ENCODE assay signal across 31 cellular contexts in the genomic region with DNA sequence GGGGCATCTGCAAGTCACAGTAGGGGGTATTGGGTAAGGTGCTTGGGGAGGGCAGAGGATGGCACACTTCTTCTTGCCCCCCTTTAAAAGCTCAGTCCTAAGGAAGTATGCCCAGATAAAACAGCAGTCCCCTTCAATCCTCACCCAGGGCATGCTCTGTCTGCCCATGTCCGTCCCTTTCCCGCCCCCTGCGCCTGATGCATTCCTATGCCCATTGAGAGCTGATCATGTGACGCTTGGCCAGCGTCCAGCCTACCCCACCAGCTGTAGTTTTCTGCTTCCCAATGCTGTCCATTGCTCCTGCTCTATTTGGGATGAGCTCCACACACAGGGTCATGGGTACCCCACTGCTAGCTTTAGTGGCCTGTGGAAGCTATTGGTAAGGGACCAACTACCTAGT. TPM values are rescaled to one million over a fixed set of nuclear protein-coding genes. Genes with fewer than 3 reads are reported as not detected.
DNase-seq lines count a peak whose midpoint lies in the region; ATAC-seq, FAIRE-seq and TF ChIP-seq lines count a peak whose summit lies in the region.
"Had no signal": no experiment of that assay in that cellular context is flagged by ENCODE, and none has a peak within 500 bp of the region (broad histone marks: within the 10 kb centered on the region; RNA-seq: fewer than 3 reads in every experiment).

No MANE protein-coding gene starts in this region.

- H3K4me3 ChIP-seq in HepG2 (replicated peaks in 1 of 3; ENCODE audit: insufficient read depth in 1 of 3, low read depth in 2 of 3, low read length in 3 of 3) (no peak overlapping the region), thyroid gland (replicated peaks in 1 of 3) (no peak overlapping the region)
- H3K4me3 ChIP-seq: GM23338, PC-9, SK-N-MC had no signal

- intact Hi-C loops in HepG2 (cut with micrococcal nuclease; ENCODE audit: unreplicated experiment) (no loop called here), thyroid gland (cut with DNase I) (no loop called here)

- WGBS in HepG2 (ENCODE audit: low lambda C conversion rate), result 5% methylated on average over 5 of the region's 5 CpGs
- WGBS in thyroid gland, 2 donors, result 63 to 73% methylated on average over 5 of the region's 5 CpGs

- TF ChIP-seq EP300 in HepG2 (IDR thresholded peaks at IDR 0.05; ENCODE audit: low read depth in 2 of 2, low read length in 2 of 2) (no peak), HepG2 (CRISPR knock-in tag; IDR thresholded peaks at IDR 0.05; ENCODE audit: borderline replicate concordance) (no peak)

- H3K27me3 ChIP-seq in HepG2 (ENCODE audit: control insufficient read depth in 1 of 2, insufficient read depth in 2 of 2, low read length in 2 of 2) (peaks cover 14 to 35% of the 10 kb centered on the region in 2 experiments), thyroid gland (no peaks in the 10 kb centered on the region)
- H3K27me3 ChIP-seq: BE2C had no signal

- peak; percentile 22 for DNase-seq in DMS 273 (lab: John Stamatoyannopoulos, UW; ENCODE audit: unreplicated experiment)
- no peak for DNase-seq in DMS 273 treated with DMSO at 0.1 percent for 48 hours (lab: John Stamatoyannopoulos, UW)
- peak; percentile 44 for DNase-seq in SK-MEL-5 (ENCODE audit: low read depth, low spot score)
- DNase-seq in HepG2 (ENCODE audit: low spot score), result no peak
- peak; percentile 18 to 34 for DNase-seq in thyroid gland
- no peak for DNase-seq in NCI-H2029 (lab: John Stamatoyannopoulos, UW)
- DNase-seq in cerebellar cortex (ENCODE audit: low spot score), result no peak
- no peak for DNase-seq in mucosa of gallbladder (ENCODE audit: low spot score)
- DNase-seq: ACHN; BE2C; CD8-positive, alpha-beta memory T cell; DMS153; DND-41; NCI-H1048; NCI-H1417 treated with DMSO at 0.1 percent for 48 hours; NCI-H1694 treated with DMSO at 0.1 percent for 48 hours; NCI-H2081 treated with DMSO at 0.1 percent for 48 hours; NCI-H2171; NCI-H226; NCI-H524; NCI-H774; PC-9; Right ventricle myocardium superior; RPMI8226 had no signal

- in situ Hi-C loops in SK-MEL-5 (cut with HindIII; ENCODE audit: low pct_unique_long_range_greater_than_20kb, low sequenced_read_pairs), result no loop called here
- in situ Hi-C loops in HepG2 (cut with HindIII; ENCODE audit: extremely low pct_ligation_motif_present, low pct_unique_long_range_greater_than_20kb), result no loop called here

- peaks cover 15% of the 10 kb centered on the region for H3K4me1 ChIP-seq in HepG2 (ENCODE audit: insufficient read depth, low read length)
- peaks cover 0 to 5% of the 10 kb centered on the region in 2 donors for H3K4me1 ChIP-seq in thyroid gland
- H3K4me1 ChIP-seq: BE2C had no signal

- BruUV-seq in HepG2 (replicated peaks; lab: Mats Ljungman, UMichigan), result no TSS peak

- CTCF ChIA-PET in HepG2 (lab: Yijun Ruan, JAX; ENCODE audit: low intra/inter-chr PET ratio, low total read pairs), result interaction anchor here (2.3 kb wide), 1 partner anchor 28 kb away, joined by 6 read pairs; no protein-coding TSS in a partner anchor

- no peaks in the 10 kb centered on the region for H3K9me3 ChIP-seq in HepG2 (ENCODE audit: low read length)
- no peaks in the 10 kb centered on the region for H3K9me3 ChIP-seq in thyroid gland
- H3K9me3 ChIP-seq: BE2C had no signal

- H3K36me3 ChIP-seq in HepG2 (replicated peaks in 1 of 2; ENCODE audit: control insufficient read depth in 1 of 2, insufficient read depth in 2 of 2, low read length in 2 of 2) (no peaks in the 10 kb centered on the region), thyroid gland (no peaks in the 10 kb centered on the region)
- H3K36me3 ChIP-seq: BE2C had no signal

- no peak for ATAC-seq in HepG2
- ATAC-seq: GM23338, HCT116 had no signal

- no peak for FAIRE-seq in HepG2 (lab: Jason Lieb, UNC)
- FAIRE-seq: GM12892 had no signal

- H2AFZ ChIP-seq in HepG2 (ENCODE audit: low read length), result no peak overlapping the region
- H2AFZ ChIP-seq: GM23338, PC-9 had no signal

- TF ChIP-seq RAD21 in HepG2 (CRISPR knock-in tag; IDR thresholded peaks at IDR 0.05), result no peak

- no peak for TF ChIP-seq POLR2A in HepG2 (IDR thresholded peaks at IDR 0.05; ENCODE audit: insufficient read depth in 1 of 2, low read depth in 2 of 2, low read length in 2 of 2)
- TF ChIP-seq POLR2A in thyroid gland (IDR thresholded peaks at IDR 0.05), result no peak

- no peaks in the 10 kb centered on the region for H4K20me1 ChIP-seq in HepG2 (ENCODE audit: insufficient read depth, low read length)

- no peak overlapping the region for H3K9ac ChIP-seq in HepG2 (ENCODE audit: insufficient read depth, low read depth, low read length)

- H3K4me2 ChIP-seq in HepG2 (ENCODE audit: low read depth, low read length), result no peak overlapping the region
- H3K4me2 ChIP-seq: GM23338, PC-9 had no signal

- no peak overlapping the region for H3K27ac ChIP-seq in HepG2 (ENCODE audit: extremely low read length, insufficient read depth, low read length)
- H3K27ac ChIP-seq in thyroid gland, result no peak overlapping the region
- H3K27ac ChIP-seq: 22Rv1, PC-9, SK-N-MC had no signal

- TF ChIP-seq CTCF in HepG2 (CRISPR knock-in tag; IDR thresholded peaks at IDR 0.05) (no peak), thyroid gland (IDR thresholded peaks at IDR 0.05) (no peak)

- POLR2A ChIA-PET in HepG2 (lab: Yijun Ruan, JAX), result no interaction called here

- H3K79me2 ChIP-seq in HepG2 (ENCODE audit: insufficient read depth, low read length), result no peaks in the 10 kb centered on the region

RNA-seq across cellular contexts. Expression of a gene that starts 8.3 kb away (rescaled TPM):
- not detected in 2 replicates for total RNA-seq in SK-MEL-5 (2014; rRNA removed; shearing (Covaris generic))
- not detected in 2 replicates for polyA plus RNA-seq in SK-MEL-5 (2015; cell fraction: cytosol; rRNA removed)
- 0.05 TPM in 1 of 2 replicates, not detected in the other for polyA plus RNA-seq in SK-MEL-5 (2015; cell fraction: nucleus; rRNA removed)
- total RNA-seq in HepG2 (2016; rRNA removed; fragmentation: Illumina TruSeq; extraction: Trizol), result not detected in 2 replicates
- total RNA-seq in HepG2 (2016; cell fraction: cytosol; rRNA removed; fragmentation: Illumina TruSeq; extraction: Trizol; ENCODE audit: low read depth), result not detected in 2 replicates
- total RNA-seq in HepG2 (2016; cell fraction: insoluble cytoplasmic fraction; rRNA removed; fragmentation: Illumina TruSeq; extraction: Trizol), result not detected in 2 replicates
- total RNA-seq in HepG2 (2016; cell fraction: membrane; rRNA removed; fragmentation: Illumina TruSeq; extraction: Trizol), result not detected in 2 replicates
- total RNA-seq in HepG2 (2016; cell fraction: nucleus; rRNA removed; fragmentation: Illumina TruSeq; extraction: Trizol), result not detected in 2 replicates
- polyA plus RNA-seq in HepG2 (2011; rRNA removed), result 0.01 TPM in 1 of 2 replicates, not detected in the other
- polyA plus RNA-seq in HepG2 (2011; cell fraction: cytosol; rRNA removed), result not detected in 2 replicates
- 0.03 and 0.10 TPM in 2 replicates for polyA plus RNA-seq in HepG2 (2011; cell fraction: nucleus; rRNA removed)
- 0.01 TPM in 1 of 2 replicates, not detected in the other for polyA plus RNA-seq in HepG2 (2012)
- not detected in 2 replicates for polyA plus RNA-seq in HepG2 (2016; cell fraction: cytosol; fragmentation: Illumina TruSeq; extraction: Trizol; ENCODE audit: low read depth)
- not detected in 2 replicates for polyA plus RNA-seq in HepG2 (2016; cell fraction: insoluble cytoplasmic fraction; fragmentation: Illumina TruSeq; extraction: Trizol; ENCODE audit: low read depth)
- polyA plus RNA-seq in HepG2 (2016; cell fraction: membrane; fragmentation: Illumina TruSeq; extraction: Trizol; ENCODE audit: low read depth), result not detected in 2 replicates
- not detected in 2 replicates for polyA plus RNA-seq in HepG2 (2016; cell fraction: nucleus; fragmentation: Illumina TruSeq; extraction: Trizol; ENCODE audit: insufficient read depth, low read depth)
- 0.05 TPM in 1 of 2 replicates, not detected in the other for polyA minus RNA-seq in HepG2 (2011; rRNA and poly(A)+ RNA removed; ENCODE audit: low replicate concordance)
- polyA minus RNA-seq in HepG2 (2011; cell fraction: cytosol; rRNA and poly(A)+ RNA removed), result not detected in 2 replicates
- polyA minus RNA-seq in HepG2 (2011; cell fraction: nucleus; rRNA and poly(A)+ RNA removed), result under 0.01 TPM in 1 of 2 replicates, not detected in the other
- total RNA-seq in thyroid gland, result 1 to 10 TPM; 2.6 to 9.1 (median 5.0) TPM
- total RNA-seq in mucosa of gallbladder, result 8.2 TPM
- total RNA-seq: GM23338, PC-9 had no signal
- polyA plus RNA-seq: CD8-positive, alpha-beta memory T cell; GM23338; IgD-negative memory B cell had no signal

RNA-seq across cellular contexts. Expression of a gene that starts 22.3 kb away (rescaled TPM):
- not detected in 2 replicates for total RNA-seq in SK-MEL-5 (2014; rRNA removed; shearing (Covaris generic))
- polyA plus RNA-seq in SK-MEL-5 (2015; cell fraction: cytosol; rRNA removed), result not detected in 2 replicates
- 0.10 TPM in 1 of 2 replicates, not detected in the other for polyA plus RNA-seq in SK-MEL-5 (2015; cell fraction: nucleus; rRNA removed)
- total RNA-seq in HepG2 (2016; rRNA removed; fragmentation: Illumina TruSeq; extraction: Trizol), result not detected in 2 replicates
- total RNA-seq in HepG2 (2016; cell fraction: cytosol; rRNA removed; fragmentation: Illumina TruSeq; extraction: Trizol; ENCODE audit: low read depth), result not detected in 2 replicates
- not detected in 2 replicates for total RNA-seq in HepG2 (2016; cell fraction: insoluble cytoplasmic fraction; rRNA removed; fragmentation: Illumina TruSeq; extraction: Trizol)
- total RNA-seq in HepG2 (2016; cell fraction: membrane; rRNA removed; fragmentation: Illumina TruSeq; extraction: Trizol), result not detected in 2 replicates
- not detected in 2 replicates for total RNA-seq in HepG2 (2016; cell fraction: nucleus; rRNA removed; fragmentation: Illumina TruSeq; extraction: Trizol)
- not detected in 2 replicates for polyA plus RNA-seq in HepG2 (2011; rRNA removed)
- not detected in 2 replicates for polyA plus RNA-seq in HepG2 (2011; cell fraction: cytosol; rRNA removed)
- polyA plus RNA-seq in HepG2 (2011; cell fraction: nucleus; rRNA removed), result 0.03 TPM in 1 of 2 replicates, not detected in the other
- not detected in 2 replicates for polyA plus RNA-seq in HepG2 (2012)
- polyA plus RNA-seq in HepG2 (2016; cell fraction: cytosol; fragmentation: Illumina TruSeq; extraction: Trizol; ENCODE audit: low read depth), result not detected in 2 replicates
- polyA plus RNA-seq in HepG2 (2016; cell fraction: insoluble cytoplasmic fraction; fragmentation: Illumina TruSeq; extraction: Trizol; ENCODE audit: low read depth), result not detected in 2 replicates
- not detected in 2 replicates for polyA plus RNA-seq in HepG2 (2016; cell fraction: membrane; fragmentation: Illumina TruSeq; extraction: Trizol; ENCODE audit: low read depth)
- polyA plus RNA-seq in HepG2 (2016; cell fraction: nucleus; fragmentation: Illumina TruSeq; extraction: Trizol; ENCODE audit: insufficient read depth, low read depth), result not detected in 2 replicates
- not detected in 2 replicates for polyA minus RNA-seq in HepG2 (2011; rRNA and poly(A)+ RNA removed; ENCODE audit: low replicate concordance)
- not detected in 2 replicates for polyA minus RNA-seq in HepG2 (2011; cell fraction: cytosol; rRNA and poly(A)+ RNA removed)
- not detected in 2 replicates for polyA minus RNA-seq in HepG2 (2011; cell fraction: nucleus; rRNA and poly(A)+ RNA removed)
- total RNA-seq in thyroid gland, result 10 to 100 TPM in 2 of 4 donors, 1 to 10 TPM in 2; 9.1 to 24.5 (median 12.6) TPM
- total RNA-seq in mucosa of gallbladder, result 67.3 TPM
- total RNA-seq: CD8-positive, alpha-beta memory T cell; PC-9 had no signal
- polyA plus RNA-seq: CD14-positive monocyte; CD8-positive, alpha-beta memory T cell; IgD-negative memory B cell had no signal

RNA-seq across cellular contexts. Expression of a gene that starts 28.4 kb away (rescaled TPM):
- 0.21 TPM in 1 of 2 replicates, not detected in the other for total RNA-seq in SK-MEL-5 (2014; rRNA removed; shearing (Covaris generic))
- 0.16 and 0.21 TPM in 2 replicates for polyA plus RNA-seq in SK-MEL-5 (2015; cell fraction: cytosol; rRNA removed)
- 0.23 and 0.46 TPM in 2 replicates for polyA plus RNA-seq in SK-MEL-5 (2015; cell fraction: nucleus; rRNA removed)
- total RNA-seq in HepG2 (2016; rRNA removed; fragmentation: Illumina TruSeq; extraction: Trizol), result not detected in 2 replicates
- not detected in 2 replicates for total RNA-seq in HepG2 (2016; cell fraction: cytosol; rRNA removed; fragmentation: Illumina TruSeq; extraction: Trizol; ENCODE audit: low read depth)
- total RNA-seq in HepG2 (2016; cell fraction: insoluble cytoplasmic fraction; rRNA removed; fragmentation: Illumina TruSeq; extraction: Trizol), result not detected in 2 replicates
- not detected in 2 replicates for total RNA-seq in HepG2 (2016; cell fraction: membrane; rRNA removed; fragmentation: Illumina TruSeq; extraction: Trizol)
- total RNA-seq in HepG2 (2016; cell fraction: nucleus; rRNA removed; fragmentation: Illumina TruSeq; extraction: Trizol), result not detected in 2 replicates
- polyA plus RNA-seq in HepG2 (2011; rRNA removed), result 0.01 TPM in 2 replicates
- 0.03 and 0.04 TPM in 2 replicates for polyA plus RNA-seq in HepG2 (2011; cell fraction: cytosol; rRNA removed)
- 0.14 and 0.17 TPM in 2 replicates for polyA plus RNA-seq in HepG2 (2011; cell fraction: nucleus; rRNA removed)
- 0.90 and 1.9 TPM in 2 replicates for polyA plus RNA-seq in HepG2 (2012)
- not detected in 2 replicates for polyA plus RNA-seq in HepG2 (2016; cell fraction: cytosol; fragmentation: Illumina TruSeq; extraction: Trizol; ENCODE audit: low read depth)
- not detected in 2 replicates for polyA plus RNA-seq in HepG2 (2016; cell fraction: insoluble cytoplasmic fraction; fragmentation: Illumina TruSeq; extraction: Trizol; ENCODE audit: low read depth)
- polyA plus RNA-seq in HepG2 (2016; cell fraction: membrane; fragmentation: Illumina TruSeq; extraction: Trizol; ENCODE audit: low read depth), result not detected in 2 replicates
- not detected in 2 replicates for polyA plus RNA-seq in HepG2 (2016; cell fraction: nucleus; fragmentation: Illumina TruSeq; extraction: Trizol; ENCODE audit: insufficient read depth, low read depth)
- polyA minus RNA-seq in HepG2 (2011; rRNA and poly(A)+ RNA removed; ENCODE audit: low replicate concordance), result 0.10 TPM in 1 of 2 replicates, not detected in the other
- polyA minus RNA-seq in HepG2 (2011; cell fraction: cytosol; rRNA and poly(A)+ RNA removed), result not detected in 2 replicates
- 0.13 TPM in 1 of 2 replicates, not detected in the other for polyA minus RNA-seq in HepG2 (2011; cell fraction: nucleus; rRNA and poly(A)+ RNA removed)
- 10 to 100 TPM in 2 of 4 donors, 1 to 10 TPM in 2; 7.3 to 19.4 (median 13.1) TPM for total RNA-seq in thyroid gland
- total RNA-seq in mucosa of gallbladder, result 5.4 TPM
- total RNA-seq: CD8-positive, alpha-beta memory T cell; PC-9 had no signal
- polyA plus RNA-seq: CD14-positive monocyte; CD8-positive, alpha-beta memory T cell; IgD-negative memory B cell had no signal

RNA-seq across cellular contexts. Expression of a gene that starts 40.9 kb away (rescaled TPM):
- not detected in 2 replicates for total RNA-seq in SK-MEL-5 (2014; rRNA removed; shearing (Covaris generic))
- not detected in 2 replicates for polyA plus RNA-seq in SK-MEL-5 (2015; cell fraction: cytosol; rRNA removed)
- not detected in 2 replicates for polyA plus RNA-seq in SK-MEL-5 (2015; cell fraction: nucleus; rRNA removed)
- total RNA-seq in HepG2 (2016; rRNA removed; fragmentation: Illumina TruSeq; extraction: Trizol) (not detected in 2 replicates), thyroid gland (1 to 10 TPM in 2 of 4 donors, under 1 TPM in 1, not detected in 1; 0.81 to 3.0 (median 3.0) TPM), mucosa of gallbladder (not detected)
- not detected in 2 replicates for total RNA-seq in HepG2 (2016; cell fraction: cytosol; rRNA removed; fragmentation: Illumina TruSeq; extraction: Trizol; ENCODE audit: low read depth)
- not detected in 2 replicates for total RNA-seq in HepG2 (2016; cell fraction: insoluble cytoplasmic fraction; rRNA removed; fragmentation: Illumina TruSeq; extraction: Trizol)
- not detected in 2 replicates for total RNA-seq in HepG2 (2016; cell fraction: membrane; rRNA removed; fragmentation: Illumina TruSeq; extraction: Trizol)
- not detected in 2 replicates for total RNA-seq in HepG2 (2016; cell fraction: nucleus; rRNA removed; fragmentation: Illumina TruSeq; extraction: Trizol)
- not detected in 2 replicates for polyA plus RNA-seq in HepG2 (2011; rRNA removed)
- polyA plus RNA-seq in HepG2 (2011; cell fraction: cytosol; rRNA removed), result not detected in 2 replicates
- polyA plus RNA-seq in HepG2 (2011; cell fraction: nucleus; rRNA removed), result not detected in 2 replicates
- not detected in 2 replicates for polyA plus RNA-seq in HepG2 (2012)
- not detected in 2 replicates for polyA plus RNA-seq in HepG2 (2016; cell fraction: cytosol; fragmentation: Illumina TruSeq; extraction: Trizol; ENCODE audit: low read depth)
- not detected in 2 replicates for polyA plus RNA-seq in HepG2 (2016; cell fraction: insoluble cytoplasmic fraction; fragmentation: Illumina TruSeq; extraction: Trizol; ENCODE audit: low read depth)
- polyA plus RNA-seq in HepG2 (2016; cell fraction: membrane; fragmentation: Illumina TruSeq; extraction: Trizol; ENCODE audit: low read depth), result not detected in 2 replicates
- polyA plus RNA-seq in HepG2 (2016; cell fraction: nucleus; fragmentation: Illumina TruSeq; extraction: Trizol; ENCODE audit: insufficient read depth, low read depth), result not detected in 2 replicates
- polyA minus RNA-seq in HepG2 (2011; rRNA and poly(A)+ RNA removed; ENCODE audit: low replicate concordance), result not detected in 2 replicates
- not detected in 2 replicates for polyA minus RNA-seq in HepG2 (2011; cell fraction: cytosol; rRNA and poly(A)+ RNA removed)
- not detected in 2 replicates for polyA minus RNA-seq in HepG2 (2011; cell fraction: nucleus; rRNA and poly(A)+ RNA removed)
- total RNA-seq: CD8-positive, alpha-beta memory T cell; GM23338; PC-9; Right ventricle myocardium superior had no signal
- polyA plus RNA-seq: CD14-positive monocyte; CD8-positive, alpha-beta memory T cell; GM23338; IgD-negative memory B cell had no signal

Comparison
In these comparisons a context has a peak if more than half of its experiments do, and no peak if none do; other contexts are left out.
1. DNase-seq: peak in DMS 273 (single experiment), SK-MEL-5 (single experiment) and thyroid gland (2 of 2); none in DMS 273 treated with DMSO at 0.1 percent for 48 hours (single experiment), HepG2 (single experiment), NCI-H2029 (single experiment), cerebellar cortex (single experiment) and mucosa of gallbladder (single experiment).
2. RNA of a gene that starts 22.3 kb away (total RNA-seq): 67.3 TPM in mucosa of gallbladder (single experiment) and 9.1 to 24.5 TPM in thyroid gland; not detected in HepG2 and not detected in SK-MEL-5; every median in the first group is over 4 times any median in the second.